In the genomic region with DNA sequence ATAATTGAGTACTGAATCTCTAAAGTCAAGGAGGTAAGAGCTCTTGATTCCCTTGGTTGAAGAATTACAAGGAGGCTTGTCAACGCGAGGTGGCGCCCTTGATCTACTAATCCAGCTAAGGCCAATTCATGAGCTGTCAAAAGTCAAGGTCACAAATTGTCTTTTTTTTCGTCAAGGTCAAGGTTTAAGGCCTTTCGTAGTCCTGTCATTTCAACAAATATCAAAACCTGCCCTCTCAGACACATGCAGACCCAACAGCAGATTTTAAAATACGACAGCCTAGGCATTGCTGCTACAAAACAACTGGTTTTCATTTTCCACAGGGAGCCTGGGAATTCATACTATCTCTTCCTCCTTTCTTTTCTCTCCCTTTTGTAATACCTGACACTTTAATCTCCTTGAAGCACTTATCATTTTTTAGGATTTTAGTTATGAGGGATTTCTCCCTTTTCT, we compare ENCODE assay signal across 8 cellular contexts. TPM values are rescaled to one million over a fixed set of nuclear protein-coding genes. Genes with fewer than 3 reads are reported as not detected.
DNase-seq lines count a peak whose midpoint lies in the region; ATAC-seq and TF ChIP-seq lines count a peak whose summit lies in the region.

No MANE protein-coding gene starts in this region.

- H3K4me3 ChIP-seq in BE2C (ENCODE audit: low read depth, low read length) (no peak overlapping the region), OCI-LY1 (ENCODE audit: low read depth, low read length, poor library complexity, severe bottlenecking) (no peak overlapping the region)

- peaks cover 100% of the 10 kb centered on the region for H3K27me3 ChIP-seq in BE2C
- H3K27me3 ChIP-seq in OCI-LY1 (ENCODE audit: insufficient read depth, low read length), result no peaks in the 10 kb centered on the region; the same call in 1 of the 2 replicates

- peaks cover 58 to 99% (median 67%) of the 10 kb centered on the region in 5 donors for H3K27me3 Mint-ChIP-seq in naive thymus-derived CD8-positive, alpha-beta T cell

- H3K4me3 Mint-ChIP-seq in naive thymus-derived CD8-positive, alpha-beta T cell, result no peak overlapping the region

- H3K27ac ChIP-seq in OCI-LY1 (ENCODE audit: low read depth, low read length, poor library complexity, severe bottlenecking), result no peak overlapping the region
- H3K27ac ChIP-seq in epithelial cell of prostate, result peak overlapping the region; percentile 86

- peak; percentile 83 for TF ChIP-seq CTCF in BE2C (IDR thresholded peaks at IDR 0.05; ENCODE audit: low read depth, low read length)
- peak; percentile 97 for TF ChIP-seq CTCF in OCI-LY1 (IDR thresholded peaks at IDR 0.05; ENCODE audit: low read length)

- ATAC-seq in HG03354 (IDR thresholded peaks at IDR 0.05; ENCODE audit: poor library complexity, severe bottlenecking, unreplicated experiment), result peak; percentile 45
- peak in 1 of 2 donors; percentile 43 for ATAC-seq in naive thymus-derived CD8-positive, alpha-beta T cell

- POLR2A ChIA-PET in naive thymus-derived CD8-positive, alpha-beta T cell (lab: Charles Lee), result interaction anchor here (1.5 kb wide), 1 partner anchor 823 kb away, joined by 4 read pairs; no protein-coding TSS in a partner anchor

- H4K20me1 ChIP-seq in OCI-LY1 (ENCODE audit: insufficient read depth, low read length), result no peaks in the 10 kb centered on the region

- H3K36me3 ChIP-seq in BE2C (no peaks in the 10 kb centered on the region), OCI-LY1 (ENCODE audit: insufficient read depth, low read length) (no peaks in the 10 kb centered on the region)

- H2AFZ ChIP-seq in OCI-LY1 (ENCODE audit: low read length), result no peak overlapping the region

- no peaks in the 10 kb centered on the region for H3F3A ChIP-seq in OCI-LY1 (ENCODE audit: insufficient read depth, low read length)

- DNase-seq in BE2C, result peak; percentile 81
- peak; percentile 83 for DNase-seq in activated T-cell treated with anti-CD3 and anti-CD28 coated beads for 1 hour (ENCODE audit: low read depth)
- peak; percentile 67 for DNase-seq in epithelial cell of prostate (ENCODE audit: low read depth, low spot score)
- DNase-seq in naive thymus-derived CD8-positive, alpha-beta T cell, result peak; percentile 68 to 92 (median 78)
- peak; percentile 46 to 82 (median 76) for DNase-seq in stimulated activated naive CD4-positive, alpha-beta T cell (lab: John Stamatoyannopoulos, UW)
- DNase-seq in GOT3 (lab: John Stamatoyannopoulos, UW), result no peak

- H3K9me3 Mint-ChIP-seq in naive thymus-derived CD8-positive, alpha-beta T cell, result peaks cover 0 to 9% (median 0%) of the 10 kb centered on the region in 9 donors

- H3K4me2 ChIP-seq in OCI-LY1 (ENCODE audit: low read length), result no peak overlapping the region

- H3K4me1 ChIP-seq in BE2C (no peaks in the 10 kb centered on the region), OCI-LY1 (ENCODE audit: insufficient read depth, low read length, severe bottlenecking) (peaks cover 32% of the 10 kb centered on the region)

- no peaks in the 10 kb centered on the region for H3K9me2 ChIP-seq in OCI-LY1 (ENCODE audit: low read depth, low read length)

- peaks cover 12 to 43% (median 36%) of the 10 kb centered on the region in 4 donors for H3K4me1 Mint-ChIP-seq in naive thymus-derived CD8-positive, alpha-beta T cell

- H3K79me2 ChIP-seq in OCI-LY1 (ENCODE audit: insufficient read depth, low read length), result no peaks in the 10 kb centered on the region

- H3K9me3 ChIP-seq in BE2C (no peaks in the 10 kb centered on the region), OCI-LY1 (ENCODE audit: low read length) (no peaks in the 10 kb centered on the region)

- no peak overlapping the region for H3K9ac ChIP-seq in OCI-LY1 (ENCODE audit: low read length)

- peaks cover 0 to 5% (median 3%) of the 10 kb centered on the region in 3 donors for H3K36me3 Mint-ChIP-seq in naive thymus-derived CD8-positive, alpha-beta T cell

- H3K27ac Mint-ChIP-seq in naive thymus-derived CD8-positive, alpha-beta T cell, result no peak overlapping the region

RNA-seq across cellular contexts. Expression of a gene that starts 3.6 kb away (rescaled TPM):
- not detected for polyA plus RNA-seq in BE2C (2012; ENCODE audit: insufficient read depth, insufficient read length, low read depth)
- total RNA-seq in naive thymus-derived CD8-positive, alpha-beta T cell, result not detected
- not detected for polyA plus RNA-seq in naive thymus-derived CD8-positive, alpha-beta T cell

RNA-seq across cellular contexts. Expression of a gene that starts 11.3 kb away (rescaled TPM):
- not detected for polyA plus RNA-seq in BE2C (2012; ENCODE audit: insufficient read depth, insufficient read length, low read depth)
- total RNA-seq in naive thymus-derived CD8-positive, alpha-beta T cell, result not detected
- not detected for polyA plus RNA-seq in naive thymus-derived CD8-positive, alpha-beta T cell

RNA-seq across cellular contexts. Expression of a gene that starts 22.2 kb away (rescaled TPM):
- not detected for polyA plus RNA-seq in BE2C (2012; ENCODE audit: insufficient read depth, insufficient read length, low read depth)
- not detected for total RNA-seq in naive thymus-derived CD8-positive, alpha-beta T cell
- polyA plus RNA-seq in naive thymus-derived CD8-positive, alpha-beta T cell, result under 1 TPM in 1 of 3 donors, not detected in 2; 0.19 TPM

RNA-seq across cellular contexts. Expression of a gene that starts 31.0 kb away (rescaled TPM):
- polyA plus RNA-seq in BE2C (2012; ENCODE audit: insufficient read depth, insufficient read length, low read depth), result not detected
- not detected for total RNA-seq in naive thymus-derived CD8-positive, alpha-beta T cell
- polyA plus RNA-seq in naive thymus-derived CD8-positive, alpha-beta T cell, result under 1 TPM in 1 of 3 donors, not detected in 2; 0.16 TPM

RNA-seq across cellular contexts. Expression of a gene that starts 39.8 kb away (rescaled TPM):
- polyA plus RNA-seq in BE2C (2012; ENCODE audit: insufficient read depth, insufficient read length, low read depth), result not detected
- not detected for total RNA-seq in naive thymus-derived CD8-positive, alpha-beta T cell
- not detected for polyA plus RNA-seq in naive thymus-derived CD8-positive, alpha-beta T cell
